In the genomic region with DNA sequence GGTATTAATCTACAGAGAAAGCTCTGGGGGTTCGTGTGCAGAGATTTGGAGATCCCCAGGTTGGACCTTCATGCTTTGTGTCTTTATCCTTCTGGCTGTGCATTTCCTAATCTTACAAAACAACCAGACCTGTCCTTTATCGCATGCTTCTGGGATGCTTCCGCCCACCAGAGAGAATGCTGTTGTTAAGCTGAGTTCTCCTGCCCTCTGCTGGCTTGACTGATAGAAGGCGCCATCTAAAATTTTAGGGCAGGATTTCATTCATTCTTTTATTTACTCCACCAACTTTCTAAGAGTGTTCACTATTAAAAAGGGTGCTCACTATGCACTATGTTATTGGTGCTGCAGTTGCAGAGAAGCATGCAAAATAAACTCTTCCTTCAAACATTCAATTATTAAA, we compare ENCODE assay signal across 8 cellular contexts. TPM values are rescaled to one million over a fixed set of nuclear protein-coding genes. Genes with fewer than 3 reads are reported as not detected.
DNase-seq lines count a peak whose midpoint lies in the region; ATAC-seq and TF ChIP-seq lines count a peak whose summit lies in the region.

No MANE protein-coding gene starts in this region.

- no peaks in the 10 kb centered on the region for H3K9me3 Mint-ChIP-seq in activated CD8-positive, alpha-beta T cell treated with anti-CD3 and anti-CD28 coated beads, Interleukin-2, amount 10 ng/mL, durations not matched to agents 7 days and 5 days (ENCODE audit: insufficient read depth)
- H3K9me3 Mint-ChIP-seq in progenitor cell of endocrine pancreas (ENCODE audit: low read depth), result no peaks in the 10 kb centered on the region

- no peak overlapping the region for H3K27ac Mint-ChIP-seq in activated CD8-positive, alpha-beta T cell treated with anti-CD3 and anti-CD28 coated beads, Interleukin-2, amount 10 ng/mL, durations not matched to agents 7 days and 5 days
- no peak overlapping the region for H3K27ac Mint-ChIP-seq in progenitor cell of endocrine pancreas

- H3K27me3 Mint-ChIP-seq in activated CD8-positive, alpha-beta T cell treated with anti-CD3 and anti-CD28 coated beads, Interleukin-2, amount 10 ng/mL, durations not matched to agents 7 days and 5 days (ENCODE audit: low read depth), result peaks cover 26% of the 10 kb centered on the region
- H3K27me3 Mint-ChIP-seq in progenitor cell of endocrine pancreas, result peaks cover 21% of the 10 kb centered on the region

- H3K4me3 ChIP-seq in AG10803 (ENCODE audit: low read length), result no peak overlapping the region

- DNase-seq in AG10803 (ENCODE audit: low read depth) (peak; percentile 75), NCI-H2227 (lab: John Stamatoyannopoulos, UW; ENCODE audit: unreplicated experiment) (peak; percentile 32), glomerular visceral epithelial cell (ENCODE audit: extremely low spot score) (peak; percentile 61), progenitor cell of endocrine pancreas (ENCODE audit: low spot score, unreplicated experiment) (peak; percentile 27)
- DNase-seq in activated CD8-positive, alpha-beta T cell treated with anti-CD3 and anti-CD28 coated beads, Interleukin-2, amount 10 ng/mL, durations not matched to agents 7 days and 5 days, result peak; percentile 59

- CTCF ChIA-PET in activated CD8-positive, alpha-beta T cell treated with anti-CD3 and anti-CD28 coated beads, Interleukin-2, amount 10 ng/mL, durations not matched to agents 7 days and 5 days (lab: Charles Lee), result interaction anchor here (0.6 to 16.5 kb wide), 46 partner anchors 9 to 1465 kb away, joined by 3 to 397 read pairs (median 6); a partner anchor contains a TSS

- no peaks in the 10 kb centered on the region for H3K36me3 Mint-ChIP-seq in activated CD8-positive, alpha-beta T cell treated with anti-CD3 and anti-CD28 coated beads, Interleukin-2, amount 10 ng/mL, durations not matched to agents 7 days and 5 days (ENCODE audit: low read depth)
- no peaks in the 10 kb centered on the region for H3K36me3 Mint-ChIP-seq in progenitor cell of endocrine pancreas (ENCODE audit: insufficient read depth)

- POLR2A ChIA-PET in activated CD8-positive, alpha-beta T cell treated with anti-CD3 and anti-CD28 coated beads, Interleukin-2, amount 10 ng/mL, durations not matched to agents 7 days and 5 days (lab: Charles Lee), result no interaction called here

- H3K4me3 Mint-ChIP-seq in activated CD8-positive, alpha-beta T cell treated with anti-CD3 and anti-CD28 coated beads, Interleukin-2, amount 10 ng/mL, durations not matched to agents 7 days and 5 days, result no peak overlapping the region
- H3K4me3 Mint-ChIP-seq in progenitor cell of endocrine pancreas (ENCODE audit: low read depth), result no peak overlapping the region

- no peaks in the 10 kb centered on the region for H3K4me1 Mint-ChIP-seq in activated CD8-positive, alpha-beta T cell treated with anti-CD3 and anti-CD28 coated beads, Interleukin-2, amount 10 ng/mL, durations not matched to agents 7 days and 5 days (ENCODE audit: low read depth)
- peaks cover 9% of the 10 kb centered on the region for H3K4me1 Mint-ChIP-seq in progenitor cell of endocrine pancreas (ENCODE audit: low read depth)

- TF ChIP-seq CTCF in AG10803 (conservative IDR thresholded peaks at IDR 0.05; ENCODE audit: low read length) (peak; percentile 89), progenitor cell of endocrine pancreas (IDR thresholded peaks at IDR 0.05; ENCODE audit: unreplicated experiment) (peak; percentile 85)

- ATAC-seq in GM18867 (IDR thresholded peaks at IDR 0.05; ENCODE audit: unreplicated experiment), result peak; percentile 63
- ATAC-seq in activated CD8-positive, alpha-beta T cell treated with anti-CD3 and anti-CD28 coated beads, Interleukin-2, amount 10 ng/mL, durations not matched to agents 7 days and 5 days, result peak; percentile 42
- no peak for ATAC-seq in HG03097 (IDR thresholded peaks at IDR 0.05; ENCODE audit: low FRiP score, unreplicated experiment)
- no peak for ATAC-seq in HG03378 (IDR thresholded peaks at IDR 0.05; ENCODE audit: unreplicated experiment)

RNA-seq across cellular contexts. Expression of a gene that starts 8.7 kb away (rescaled TPM):
- not detected for total RNA-seq in activated CD8-positive, alpha-beta T cell treated with anti-CD3 and anti-CD28 coated beads, Interleukin-2, amount 10 ng/mL, durations not matched to agents 7 days and 5 days
- 52.5 and 84.3 TPM in 2 replicates for total RNA-seq in progenitor cell of endocrine pancreas

RNA-seq across cellular contexts. Expression of a gene that starts 23.5 kb away (rescaled TPM):
- not detected for total RNA-seq in activated CD8-positive, alpha-beta T cell treated with anti-CD3 and anti-CD28 coated beads, Interleukin-2, amount 10 ng/mL, durations not matched to agents 7 days and 5 days
- total RNA-seq in progenitor cell of endocrine pancreas, result not detected in 2 replicates

Comparison
In these comparisons a context has a peak if more than half of its experiments do, and no peak if none do; other contexts are left out.
1. ATAC-seq: peak in GM18867 (single experiment) and activated CD8-positive, alpha-beta T cell treated with anti-CD3 and anti-CD28 coated beads, Interleukin-2, amount 10 ng/mL, durations not matched to agents 7 days and 5 days (single experiment); none in HG03097 (single experiment) and HG03378 (single experiment).
2. RNA of a gene that starts 8.7 kb away (total RNA-seq): 52.5 to 84.3 TPM in progenitor cell of endocrine pancreas; not detected in activated CD8-positive, alpha-beta T cell treated with anti-CD3 and anti-CD28 coated beads, Interleukin-2, amount 10 ng/mL, durations not matched to agents 7 days and 5 days; every median in the first group is over 10 times any median in the second.
3. Peak in every context shown above with its lines, with median percentiles within 50 percentile points of each other: DNase-seq.